1 cellular context compared by ENCODE assay signal in the genomic region with DNA sequence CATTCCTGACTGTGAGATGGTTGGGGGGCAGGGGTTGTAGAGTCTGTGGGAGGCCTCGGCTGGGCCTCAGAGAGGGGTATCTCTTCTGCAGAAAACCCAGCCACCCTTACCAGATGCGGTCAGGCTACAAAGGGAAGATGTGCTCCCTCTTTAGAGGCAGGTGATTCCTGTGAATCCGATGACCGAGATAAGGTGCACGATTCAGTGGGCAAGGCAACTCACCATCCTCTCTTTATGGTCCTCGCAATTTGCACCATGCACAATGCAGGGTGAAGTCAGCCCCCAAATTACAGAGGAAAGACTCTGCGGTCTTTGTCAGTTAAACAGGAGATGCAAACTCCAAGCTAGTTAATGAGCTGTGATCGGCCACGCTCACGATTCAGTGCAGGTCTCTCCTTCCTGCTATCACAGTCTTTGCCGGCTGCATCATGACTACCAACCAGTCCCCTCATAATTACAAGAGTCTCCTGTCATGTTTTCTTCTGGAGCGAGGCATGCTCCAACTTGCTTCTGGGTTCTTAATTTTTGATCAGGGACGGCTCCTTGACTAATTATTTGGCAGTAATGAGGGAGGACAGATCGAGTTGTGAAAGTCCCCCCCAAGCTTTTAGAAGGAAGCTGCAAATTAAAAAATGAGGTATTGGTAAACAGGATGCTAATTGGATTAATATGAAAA.
TF ChIP-seq lines count a peak whose summit lies in the region.

No MANE protein-coding gene starts in this region.

TF ChIP-seq in HepG2, 621 proteins besides CTCF, POLR2A, EP300 and RAD21:
- TF ChIP-seq ZNF570 (CRISPR knock-in tag; IDR thresholded peaks at IDR 0.05; ENCODE audit: borderline replicate concordance) (no peak), SAFB2 (CRISPR knock-in tag; IDR thresholded peaks at IDR 0.05; ENCODE audit: borderline replicate concordance, low read depth) (no peak), HES4 (CRISPR knock-in tag; IDR thresholded peaks at IDR 0.05; ENCODE audit: borderline replicate concordance) (no peak), BORCS8-MEF2B (CRISPR knock-in tag; IDR thresholded peaks at IDR 0.05) (no peak), JARID2 (CRISPR knock-in tag; IDR thresholded peaks at IDR 0.05; ENCODE audit: insufficient replicate concordance) (no peak), ZNF607 (CRISPR knock-in tag; IDR thresholded peaks at IDR 0.05; ENCODE audit: borderline replicate concordance) (no peak), RFXANK (CRISPR knock-in tag; IDR thresholded peaks at IDR 0.05) (no peak)
- TF ChIP-seq, protein P1, sequence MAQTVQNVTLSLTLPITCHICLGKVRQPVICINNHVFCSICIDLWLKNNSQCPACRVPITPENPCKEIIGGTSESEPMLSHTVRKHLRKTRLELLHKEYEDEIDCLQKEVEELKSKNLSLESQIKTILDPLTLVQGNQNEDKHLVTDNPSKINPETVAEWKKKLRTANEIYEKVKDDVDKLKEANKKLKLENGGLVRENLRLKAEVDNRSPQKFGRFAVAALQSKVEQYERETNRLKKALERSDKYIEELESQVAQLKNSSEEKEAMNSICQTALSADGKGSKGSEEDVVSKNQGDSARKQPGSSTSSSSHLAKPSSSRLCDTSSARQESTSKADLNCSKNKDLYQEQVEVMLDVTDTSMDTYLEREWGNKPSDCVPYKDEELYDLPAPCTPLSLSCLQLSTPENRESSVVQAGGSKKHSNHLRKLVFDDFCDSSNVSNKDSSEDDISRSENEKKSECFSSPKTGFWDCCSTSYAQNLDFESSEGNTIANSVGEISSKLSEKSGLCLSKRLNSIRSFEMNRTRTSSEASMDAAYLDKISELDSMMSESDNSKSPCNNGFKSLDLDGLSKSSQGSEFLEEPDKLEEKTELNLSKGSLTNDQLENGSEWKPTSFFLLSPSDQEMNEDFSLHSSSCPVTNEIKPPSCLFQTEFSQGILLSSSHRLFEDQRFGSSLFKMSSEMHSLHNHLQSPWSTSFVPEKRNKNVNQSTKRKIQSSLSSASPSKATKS (CRISPR knock-in tag; IDR thresholded peaks at IDR 0.05), result no peak
- TF ChIP-seq, protein P2, sequence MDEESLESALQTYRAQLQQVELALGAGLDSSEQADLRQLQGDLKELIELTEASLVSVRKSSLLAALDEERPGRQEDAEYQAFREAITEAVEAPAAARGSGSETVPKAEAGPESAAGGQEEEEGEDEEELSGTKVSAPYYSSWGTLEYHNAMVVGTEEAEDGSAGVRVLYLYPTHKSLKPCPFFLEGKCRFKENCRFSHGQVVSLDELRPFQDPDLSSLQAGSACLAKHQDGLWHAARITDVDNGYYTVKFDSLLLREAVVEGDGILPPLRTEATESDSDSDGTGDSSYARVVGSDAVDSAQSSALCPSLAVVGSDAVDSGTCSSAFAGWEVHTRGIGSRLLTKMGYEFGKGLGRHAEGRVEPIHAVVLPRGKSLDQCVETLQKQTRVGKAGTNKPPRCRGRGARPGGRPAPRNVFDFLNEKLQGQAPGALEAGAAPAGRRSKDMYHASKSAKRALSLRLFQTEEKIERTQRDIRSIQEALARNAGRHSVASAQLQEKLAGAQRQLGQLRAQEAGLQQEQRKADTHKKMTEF (CRISPR knock-in tag; IDR thresholded peaks at IDR 0.05), result no peak
- TF ChIP-seq, protein P3, sequence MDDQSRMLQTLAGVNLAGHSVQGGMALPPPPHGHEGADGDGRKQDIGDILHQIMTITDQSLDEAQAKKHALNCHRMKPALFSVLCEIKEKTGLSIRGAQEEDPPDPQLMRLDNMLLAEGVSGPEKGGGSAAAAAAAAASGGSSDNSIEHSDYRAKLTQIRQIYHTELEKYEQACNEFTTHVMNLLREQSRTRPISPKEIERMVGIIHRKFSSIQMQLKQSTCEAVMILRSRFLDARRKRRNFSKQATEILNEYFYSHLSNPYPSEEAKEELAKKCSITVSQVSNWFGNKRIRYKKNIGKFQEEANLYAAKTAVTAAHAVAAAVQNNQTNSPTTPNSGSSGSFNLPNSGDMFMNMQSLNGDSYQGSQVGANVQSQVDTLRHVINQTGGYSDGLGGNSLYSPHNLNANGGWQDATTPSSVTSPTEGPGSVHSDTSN (CRISPR knock-in tag; IDR thresholded peaks at IDR 0.05; ENCODE audit: borderline replicate concordance), result no peak
- TF ChIP-seq, protein P4, sequence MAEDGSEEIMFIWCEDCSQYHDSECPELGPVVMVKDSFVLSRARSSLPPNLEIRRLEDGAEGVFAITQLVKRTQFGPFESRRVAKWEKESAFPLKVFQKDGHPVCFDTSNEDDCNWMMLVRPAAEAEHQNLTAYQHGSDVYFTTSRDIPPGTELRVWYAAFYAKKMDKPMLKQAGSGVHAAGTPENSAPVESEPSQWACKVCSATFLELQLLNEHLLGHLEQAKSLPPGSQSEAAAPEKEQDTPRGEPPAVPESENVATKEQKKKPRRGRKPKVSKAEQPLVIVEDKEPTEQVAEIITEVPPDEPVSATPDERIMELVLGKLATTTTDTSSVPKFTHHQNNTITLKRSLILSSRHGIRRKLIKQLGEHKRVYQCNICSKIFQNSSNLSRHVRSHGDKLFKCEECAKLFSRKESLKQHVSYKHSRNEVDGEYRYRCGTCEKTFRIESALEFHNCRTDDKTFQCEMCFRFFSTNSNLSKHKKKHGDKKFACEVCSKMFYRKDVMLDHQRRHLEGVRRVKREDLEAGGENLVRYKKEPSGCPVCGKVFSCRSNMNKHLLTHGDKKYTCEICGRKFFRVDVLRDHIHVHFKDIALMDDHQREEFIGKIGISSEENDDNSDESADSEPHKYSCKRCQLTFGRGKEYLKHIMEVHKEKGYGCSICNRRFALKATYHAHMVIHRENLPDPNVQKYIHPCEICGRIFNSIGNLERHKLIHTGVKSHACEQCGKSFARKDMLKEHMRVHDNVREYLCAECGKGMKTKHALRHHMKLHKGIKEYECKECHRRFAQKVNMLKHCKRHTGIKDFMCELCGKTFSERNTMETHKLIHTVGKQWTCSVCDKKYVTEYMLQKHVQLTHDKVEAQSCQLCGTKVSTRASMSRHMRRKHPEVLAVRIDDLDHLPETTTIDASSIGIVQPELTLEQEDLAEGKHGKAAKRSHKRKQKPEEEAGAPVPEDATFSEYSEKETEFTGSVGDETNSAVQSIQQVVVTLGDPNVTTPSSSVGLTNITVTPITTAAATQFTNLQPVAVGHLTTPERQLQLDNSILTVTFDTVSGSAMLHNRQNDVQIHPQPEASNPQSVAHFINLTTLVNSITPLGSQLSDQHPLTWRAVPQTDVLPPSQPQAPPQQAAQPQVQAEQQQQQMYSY (CRISPR knock-in tag; IDR thresholded peaks at IDR 0.05), result no peak
